Comparison of ENCODE assay signal across 8 cellular contexts in genomic region chr19:7595466-7596133, GRCh38. TPM values are rescaled to one million over a fixed set of nuclear protein-coding genes. Genes with fewer than 3 reads are reported as not detected.
DNase-seq lines count a peak whose midpoint lies in the region; ATAC-seq and TF ChIP-seq lines count a peak whose summit lies in the region.

Gene CAMSAP3, plus strand, starts transcription at chr19:7595863. Its CDS starts 140 bp downstream, at chr19:7596003.

- no peaks in the 10 kb centered on the region for H3K36me3 ChIP-seq in vagina

- H3K4me1 Mint-ChIP-seq in activated CD4-positive, alpha-beta T cell treated with anti-CD3 and anti-CD28 coated beads, Interleukin-2, amount 10 ng/mL, durations not matched to agents 24 days and 14 days = peaks cover 4% of the 10 kb centered on the region
- H3K4me1 Mint-ChIP-seq in natural killer cell = peaks cover 5 to 10% of the 10 kb centered on the region in 2 donors

- H3K4me3 ChIP-seq in epithelial cell of proximal tubule (ENCODE audit: low read depth, low read length) (peak within 1 kb of the TSS; percentile 61), vagina (peak within 1 kb of the TSS; percentile 41 to 44)

- TF ChIP-seq POLR2A in GM18951 (IDR thresholded peaks at IDR 0.05; ENCODE audit: extremely low read depth, insufficient read depth, insufficient read length) (peak; percentile 24), vagina (IDR thresholded peaks at IDR 0.05) (no peak)

- ATAC-seq in natural killer cell (peak; percentile 65 to 85 (median 82)), HG02870 (IDR thresholded peaks at IDR 0.05; ENCODE audit: unreplicated experiment) (no peak)

- no peaks in the 10 kb centered on the region for H3K36me3 Mint-ChIP-seq in activated CD4-positive, alpha-beta T cell treated with anti-CD3 and anti-CD28 coated beads, Interleukin-2, amount 10 ng/mL, durations not matched to agents 24 days and 14 days (ENCODE audit: low read depth)
- no peaks in the 10 kb centered on the region for H3K36me3 Mint-ChIP-seq in natural killer cell

- no peaks in the 10 kb centered on the region for H3K9me3 ChIP-seq in vagina

- H3K4me3 Mint-ChIP-seq in activated CD4-positive, alpha-beta T cell treated with anti-CD3 and anti-CD28 coated beads, Interleukin-2, amount 10 ng/mL, durations not matched to agents 24 days and 14 days = peak within 1 kb of the TSS; percentile 62
- peak within 1 kb of the TSS; percentile 74 for H3K4me3 Mint-ChIP-seq in natural killer cell

- peak within 1 kb of the TSS; percentile 4 for H3K27ac ChIP-seq in vagina

- H3K27ac Mint-ChIP-seq in activated CD4-positive, alpha-beta T cell treated with anti-CD3 and anti-CD28 coated beads, Interleukin-2, amount 10 ng/mL, durations not matched to agents 24 days and 14 days = no peak within 1 kb of the TSS
- H3K27ac Mint-ChIP-seq in natural killer cell = no peak within 1 kb of the TSS

- peaks cover 40% of the 10 kb centered on the region for H3K27me3 Mint-ChIP-seq in activated CD4-positive, alpha-beta T cell treated with anti-CD3 and anti-CD28 coated beads, Interleukin-2, amount 10 ng/mL, durations not matched to agents 24 days and 14 days
- H3K27me3 Mint-ChIP-seq in natural killer cell (ENCODE audit: low read depth in 2 of 2) = peaks cover 38 to 40% of the 10 kb centered on the region in 2 donors

- H3K4me1 ChIP-seq in vagina = peaks cover 13% of the 10 kb centered on the region

- no peak for TF ChIP-seq CTCF in epithelial cell of proximal tubule (conservative IDR thresholded peaks at IDR 0.05; ENCODE audit: low read depth, low read length)
- no peak for TF ChIP-seq CTCF in natural killer cell (IDR thresholded peaks at IDR 0.05)
- TF ChIP-seq CTCF in vagina (IDR thresholded peaks at IDR 0.05) = no peak

- in situ Hi-C loops in GM18951 (cut with MboI; ENCODE audit: low sequenced_read_pairs, unreplicated experiment) = no loop called here

- intact Hi-C loops in activated CD4-positive, alpha-beta T cell treated with anti-CD3 and anti-CD28 coated beads, Interleukin-2, amount 10 ng/mL, durations not matched to agents 24 days and 14 days (cut with micrococcal nuclease) = no loop called here
- intact Hi-C loops in natural killer cell (cut with micrococcal nuclease) (no loop called here), vagina (cut with DNase I) (no loop called here)

- no peaks in the 10 kb centered on the region for H3K27me3 ChIP-seq in vagina

- H3K9me3 Mint-ChIP-seq in activated CD4-positive, alpha-beta T cell treated with anti-CD3 and anti-CD28 coated beads, Interleukin-2, amount 10 ng/mL, durations not matched to agents 24 days and 14 days = peaks cover 5% of the 10 kb centered on the region
- no peaks in the 10 kb centered on the region for H3K9me3 Mint-ChIP-seq in natural killer cell

- peak; percentile 61 for DNase-seq in NCI-H2029 (lab: John Stamatoyannopoulos, UW)
- peak; percentile 82 for DNase-seq in activated CD4-positive, alpha-beta T cell treated with anti-CD3 and anti-CD28 coated beads, Interleukin-2, amount 10 ng/mL, durations not matched to agents 24 days and 14 days
- no peak for DNase-seq in epithelial cell of proximal tubule (ENCODE audit: low read depth)
- DNase-seq in natural killer cell = no peak
- no peak for DNase-seq in vagina (ENCODE audit: extremely low spot score in 2 of 2)
- DNase-seq in OCI-M2 (lab: John Stamatoyannopoulos, UW; ENCODE audit: unreplicated experiment) = no peak

RNA-seq across cellular contexts. Expression of gene CAMSAP3, which starts in this region (rescaled TPM):
- total RNA-seq in activated CD4-positive, alpha-beta T cell treated with anti-CD3 and anti-CD28 coated beads, Interleukin-2, amount 10 ng/mL, durations not matched to agents 24 days and 14 days = 0.09 and 0.69 TPM in 2 replicates
- total RNA-seq in epithelial cell of proximal tubule (5.6 and 12.4 TPM in 2 replicates), natural killer cell (under 1 TPM in 2 of 3 donors, not detected in 1; 0.24 to 0.34 TPM), vagina (12.8 TPM)

Comparison
In these comparisons a context has a peak if more than half of its experiments do, and no peak if none do; other contexts are left out.
1. Peak in DNase-seq in activated CD4-positive, alpha-beta T cell treated with anti-CD3 and anti-CD28 coated beads, Interleukin-2, amount 10 ng/mL, durations not matched to agents 24 days and 14 days; RNA of the gene not detected or under 1 TPM.
2. Peak in ATAC-seq in natural killer cell; RNA of the gene not detected or under 1 TPM.